8 cellular contexts compared by ENCODE assay signal in genomic region chr9:114718801-114719221, GRCh38.
DNase-seq lines count a peak whose midpoint lies in the region; ATAC-seq lines count a peak whose summit lies in the region.

No MANE protein-coding gene starts in this region.

- H3K27me3 ChIP-seq in effector memory CD4-positive, alpha-beta T cell (replicated peaks; ENCODE audit: control insufficient read depth, insufficient read depth, low read length, poor library complexity, severe bottlenecking) = no peaks in the 10 kb centered on the region

- peak; percentile 87 for ATAC-seq in HG02588 (IDR thresholded peaks at IDR 0.05; ENCODE audit: unreplicated experiment)
- peak; percentile 95 for ATAC-seq in stimulated activated memory B cell treated with anti-CD40 and anti-IgM and Interleukin-4, amounts not matched to agents 10 μg/mL and 1 μg/mL and 100 μg/mL, for 72 hours

- H3K36me3 Mint-ChIP-seq in stimulated activated memory B cell treated with anti-CD40 and anti-IgM and Interleukin-4, amounts not matched to agents 10 μg/mL and 1 μg/mL and 100 μg/mL, for 72 hours = peaks cover 10% of the 10 kb centered on the region

- H3K27ac Mint-ChIP-seq in stimulated activated memory B cell treated with anti-CD40 and anti-IgM and Interleukin-4, amounts not matched to agents 10 μg/mL and 1 μg/mL and 100 μg/mL, for 72 hours = peak overlapping the region; percentile 71

- no peak overlapping the region for H3K4me3 Mint-ChIP-seq in stimulated activated memory B cell treated with anti-CD40 and anti-IgM and Interleukin-4, amounts not matched to agents 10 μg/mL and 1 μg/mL and 100 μg/mL, for 72 hours

- peak overlapping the region; percentile 50 for H3K27ac ChIP-seq in effector memory CD4-positive, alpha-beta T cell (ENCODE audit: insufficient read depth, low read length, poor library complexity, severe bottlenecking)

- peaks cover 38% of the 10 kb centered on the region for H3K4me1 Mint-ChIP-seq in stimulated activated memory B cell treated with anti-CD40 and anti-IgM and Interleukin-4, amounts not matched to agents 10 μg/mL and 1 μg/mL and 100 μg/mL, for 72 hours

- H3K4me3 ChIP-seq in effector memory CD4-positive, alpha-beta T cell (ENCODE audit: insufficient read depth, low read depth, low read length, poor library complexity, severe bottlenecking) = no peak overlapping the region

- peak; percentile 71 for DNase-seq in activated CD4-positive, CD25-positive, alpha-beta regulatory T cell treated with anti-CD3 and anti-CD28 coated beads, Interleukin-2, amount 50 U/mL, for 16 hours (ENCODE audit: low read depth, low spot score)
- DNase-seq in effector memory CD4-positive, alpha-beta T cell = peak; percentile 52 to 65 (median 62)
- DNase-seq in T1000 (lab: John Stamatoyannopoulos, UW) (no peak), NCI-H69 (lab: John Stamatoyannopoulos, UW) (no peak), inferior parietal cortex (ENCODE audit: extremely low spot score) (no peak), medulla oblongata (ENCODE audit: extremely low spot score) (no peak)

- H3K27me3 Mint-ChIP-seq in stimulated activated memory B cell treated with anti-CD40 and anti-IgM and Interleukin-4, amounts not matched to agents 10 μg/mL and 1 μg/mL and 100 μg/mL, for 72 hours = peaks cover 33% of the 10 kb centered on the region

- H3K36me3 ChIP-seq in effector memory CD4-positive, alpha-beta T cell (ENCODE audit: control insufficient read depth, insufficient read depth, low read length) = no peaks in the 10 kb centered on the region

- no peaks in the 10 kb centered on the region for H3K9me3 ChIP-seq in effector memory CD4-positive, alpha-beta T cell (ENCODE audit: control insufficient read depth, low read length)

- peaks cover 13% of the 10 kb centered on the region for H3K9me3 Mint-ChIP-seq in stimulated activated memory B cell treated with anti-CD40 and anti-IgM and Interleukin-4, amounts not matched to agents 10 μg/mL and 1 μg/mL and 100 μg/mL, for 72 hours

- peaks cover 34% of the 10 kb centered on the region for H3K4me1 ChIP-seq in effector memory CD4-positive, alpha-beta T cell (ENCODE audit: control insufficient read depth, insufficient read depth, low read length, poor library complexity, severe bottlenecking)

Comparison
In these comparisons a context has a peak if more than half of its experiments do, and no peak if none do; other contexts are left out.
1. DNase-seq: peak in activated CD4-positive, CD25-positive, alpha-beta regulatory T cell treated with anti-CD3 and anti-CD28 coated beads, Interleukin-2, amount 50 U/mL, for 16 hours (single experiment) and effector memory CD4-positive, alpha-beta T cell (3 of 3); none in T1000 (single experiment), NCI-H69 (single experiment), inferior parietal cortex (single experiment) and medulla oblongata (single experiment).